Comparison of ENCODE assay signal across 8 cellular contexts in genomic region chr20:43590392-43591303, GRCh38. TPM values are rescaled to one million over a fixed set of nuclear protein-coding genes. Genes with fewer than 3 reads are reported as not detected.
DNase-seq lines count a peak whose midpoint lies in the region; ATAC-seq, FAIRE-seq and TF ChIP-seq lines count a peak whose summit lies in the region.

A gene with protein sequence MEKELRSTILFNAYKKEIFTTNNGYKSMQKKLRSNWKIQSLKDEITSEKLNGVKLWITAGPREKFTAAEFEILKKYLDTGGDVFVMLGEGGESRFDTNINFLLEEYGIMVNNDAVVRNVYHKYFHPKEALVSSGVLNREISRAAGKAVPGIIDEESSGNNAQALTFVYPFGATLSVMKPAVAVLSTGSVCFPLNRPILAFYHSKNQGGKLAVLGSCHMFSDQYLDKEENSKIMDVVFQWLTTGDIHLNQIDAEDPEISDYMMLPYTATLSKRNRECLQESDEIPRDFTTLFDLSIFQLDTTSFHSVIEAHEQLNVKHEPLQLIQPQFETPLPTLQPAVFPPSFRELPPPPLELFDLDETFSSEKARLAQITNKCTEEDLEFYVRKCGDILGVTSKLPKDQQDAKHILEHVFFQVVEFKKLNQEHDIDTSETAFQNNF (plus strand): TSS chr20:43590937. CDS start chr20:43594699, 3,762 bp downstream.

- H3K79me2 ChIP-seq in mammary epithelial cell (ENCODE audit: insufficient read depth, low read length) = peaks cover 26% of the 10 kb centered on the region

- FAIRE-seq in small intestine (lab: Jason Lieb, UNC) = no peak

- TF ChIP-seq CTCF in A673 (conservative IDR thresholded peaks at IDR 0.05; ENCODE audit: low read depth, low read length) = no peak
- TF ChIP-seq CTCF in WERI-Rb-1 (IDR thresholded peaks at IDR 0.05; ENCODE audit: low read depth, low read length) = no peak
- TF ChIP-seq CTCF in mammary epithelial cell (conservative IDR thresholded peaks at IDR 0.05 in 1 of 2, IDR thresholded peaks at IDR 0.05 in 1 of 2; ENCODE audit: extremely low read depth in 1 of 2, insufficient read depth in 1 of 2, low read depth in 1 of 2, low read length in 2 of 2) = no peak

- ATAC-seq in GM18868 (IDR thresholded peaks at IDR 0.05; ENCODE audit: unreplicated experiment) (peak; percentile 99), HG03108 (IDR thresholded peaks at IDR 0.05; ENCODE audit: unreplicated experiment) (peak; percentile 97)

- peak within 1 kb of the TSS; percentile 90 for H3K4me2 ChIP-seq in mammary epithelial cell (ENCODE audit: insufficient read depth, low read depth, low read length)

- intact Hi-C loops in A673 (cut with micrococcal nuclease; ENCODE audit: unreplicated experiment) (no loop called here), mammary epithelial cell (cut with micrococcal nuclease) (loop anchor here (2.0 kb wide), 2 partner anchors 52 to 132 kb away; no protein-coding TSS in a partner anchor)

- 0% methylated on average over 50 of the region's 68 CpGs for WGBS in mammary epithelial cell (ENCODE audit: low coverage, missing lambda C conversion rate)
- 0% methylated on average over 65 to 68 of the region's 68 CpGs for WGBS in small intestine, 3 donors

- H3K27me3 ChIP-seq in A673 (replicated peaks; ENCODE audit: insufficient read depth, low read depth, low read length, poor library complexity) (no peaks in the 10 kb centered on the region), WERI-Rb-1 (ENCODE audit: insufficient read depth, low read depth, severe bottlenecking) (no peaks in the 10 kb centered on the region), mammary epithelial cell (ENCODE audit: insufficient read depth, low read length) (no peaks in the 10 kb centered on the region), iPS-20b (ENCODE audit: insufficient read depth, low read length) (no peaks in the 10 kb centered on the region), small intestine (ENCODE audit: control insufficient read depth in 2 of 2, insufficient read depth in 2 of 2, low read length in 2 of 2) (no peaks in the 10 kb centered on the region)

- dilution Hi-C loops in mammary epithelial cell (cut with HindIII; ENCODE audit: low sequenced_read_pairs) = no loop called here

- H3K36me3 ChIP-seq in A673 (ENCODE audit: insufficient read depth, low read length, poor library complexity, severe bottlenecking) = peaks cover 5% of the 10 kb centered on the region
- H3K36me3 ChIP-seq in WERI-Rb-1 = peaks cover 16% of the 10 kb centered on the region
- no peaks in the 10 kb centered on the region for H3K36me3 ChIP-seq in mammary epithelial cell (ENCODE audit: insufficient read depth, low read length)
- peaks cover 12% of the 10 kb centered on the region; the same call in 1 of the 2 replicates for H3K36me3 ChIP-seq in iPS-20b (ENCODE audit: insufficient read depth, low read depth, low read length)
- no peaks in the 10 kb centered on the region for H3K36me3 ChIP-seq in small intestine (ENCODE audit: control insufficient read depth in 2 of 2, insufficient read depth in 2 of 2, low read length in 2 of 2)

- CTCF ChIA-PET in A673 (lab: Charles Lee) = interaction anchor here (0.6 kb wide), 1 partner anchor 52 kb away, joined by 3 read pairs; no protein-coding TSS in a partner anchor
- CTCF ChIA-PET in mammary epithelial cell (lab: Charles Lee; ENCODE audit: low non-redundant PET) = interaction anchor here (0.6 to 0.7 kb wide), 3 partner anchors 141 to 500 kb away, joined by 3 read pairs; no protein-coding TSS in a partner anchor

- H3K9me3 ChIP-seq in A673 (ENCODE audit: low read depth, low read length, poor library complexity, severe bottlenecking) (no peaks in the 10 kb centered on the region), WERI-Rb-1 (ENCODE audit: severe bottlenecking) (no peaks in the 10 kb centered on the region), mammary epithelial cell (replicated peaks; ENCODE audit: insufficient read depth, low read length) (no peaks in the 10 kb centered on the region), iPS-20b (ENCODE audit: insufficient read depth, low read depth, low read length) (no peaks in the 10 kb centered on the region), small intestine (ENCODE audit: control insufficient read depth, low read depth) (no peaks in the 10 kb centered on the region)

- H3K4me3 ChIP-seq in A673 (ENCODE audit: low read depth, low read length, poor library complexity, severe bottlenecking) (peak within 1 kb of the TSS; percentile 88), WERI-Rb-1 (ENCODE audit: low read depth, low read length) (peak within 1 kb of the TSS; percentile 74), mammary epithelial cell (replicated peaks in 1 of 3; ENCODE audit: insufficient read depth in 1 of 3, low read depth in 2 of 3, low read length in 3 of 3) (peak within 1 kb of the TSS; percentile 96 to 98 (median 97)), iPS-20b (ENCODE audit: low read length) (peak within 1 kb of the TSS; percentile 91), small intestine (ENCODE audit: low read depth in 1 of 2, low read length in 2 of 2) (peak within 1 kb of the TSS; percentile 58 to 78)

- peak within 1 kb of the TSS; percentile 97 for H3K27ac ChIP-seq in A673 (ENCODE audit: low read depth, low read length, poor library complexity, severe bottlenecking)
- peak within 1 kb of the TSS; percentile 92 for H3K27ac ChIP-seq in WERI-Rb-1
- peak within 1 kb of the TSS; percentile 89 for H3K27ac ChIP-seq in mammary epithelial cell (ENCODE audit: insufficient read depth, low read depth, low read length)
- peak within 1 kb of the TSS; percentile 77 for H3K27ac ChIP-seq in iPS-20b (ENCODE audit: low read length)
- peak within 1 kb of the TSS; percentile 36 to 67 for H3K27ac ChIP-seq in small intestine (ENCODE audit: low read depth in 1 of 2, low read length in 1 of 2)

- DNase-seq in A673 (ENCODE audit: low spot score) (peak; percentile 95), NCI-H2196 treated with DMSO at 0.1 percent for 48 hours (lab: John Stamatoyannopoulos, UW; ENCODE audit: unreplicated experiment) (peak; percentile 91), WERI-Rb-1 (peak; percentile 93), mammary epithelial cell (peak; percentile 93), small intestine (peak; percentile 95)

- in situ Hi-C loops in mammary epithelial cell (cut with MboI; ENCODE audit: low sequenced_read_pairs in 2 of 2) = no loop called here

- H3K9ac ChIP-seq in mammary epithelial cell (ENCODE audit: insufficient read depth, low read length) (peak within 1 kb of the TSS; percentile 90), iPS-20b (ENCODE audit: low read depth, low read length) (peak within 1 kb of the TSS; percentile 90)

- peak within 1 kb of the TSS; percentile 99 for H2AFZ ChIP-seq in mammary epithelial cell (ENCODE audit: low read depth, low read length)

- H3K4me1 ChIP-seq in A673 (ENCODE audit: insufficient read depth, low read length, poor library complexity, severe bottlenecking) = peaks cover 6% of the 10 kb centered on the region
- peaks cover 5% of the 10 kb centered on the region for H3K4me1 ChIP-seq in mammary epithelial cell (ENCODE audit: insufficient read depth, low read length)
- H3K4me1 ChIP-seq in iPS-20b (ENCODE audit: insufficient read depth, low read length) = no peaks in the 10 kb centered on the region
- peaks cover 0 to 4% of the 10 kb centered on the region in 2 donors for H3K4me1 ChIP-seq in small intestine (ENCODE audit: control insufficient read depth in 2 of 2, insufficient read depth in 1 of 2, low read depth in 1 of 2, low read length in 1 of 2)

- POLR2A ChIA-PET in A673 (lab: Charles Lee; ENCODE audit: low non-redundant PET) = interaction anchor here (0.6 kb wide), 2 partner anchors 77 to 81 kb away, joined by 3 to 20 read pairs; no protein-coding TSS in a partner anchor

- no TSS peak for BruUV-seq in A673 (replicated peaks; lab: Mats Ljungman, UMichigan)
- no TSS peak for BruUV-seq in mammary epithelial cell (replicated peaks; lab: Mats Ljungman, UMichigan)

- no peaks in the 10 kb centered on the region for H4K20me1 ChIP-seq in mammary epithelial cell (ENCODE audit: insufficient read depth, low read length)

RNA-seq across cellular contexts. Expression of the gene that starts here (rescaled TPM):
- total RNA-seq in A673 (2021) = 44.3 and 49.6 TPM in 2 replicates
- 10 to 100 TPM; 21.5 to 31.2 TPM for total RNA-seq in mammary epithelial cell
- polyA plus RNA-seq in mammary epithelial cell = 18.7 TPM
- polyA minus RNA-seq in mammary epithelial cell = 38.4 TPM
- polyA plus RNA-seq in small intestine = 10 to 100 TPM in 2 of 3 donors, 1 to 10 TPM in 1; 9.6 to 13.4 (median 13.0) TPM

Comparison
In these comparisons a context has a peak if more than half of its experiments do, and no peak if none do; other contexts are left out.
1. Peak in every context shown above with its lines: DNase-seq, ATAC-seq, H3K4me3 ChIP-seq and H3K27ac ChIP-seq.